ENCODE assay signal across 9 cellular contexts in genomic region chrX:40573763-40574162, GRCh38. TPM values are rescaled to one million over a fixed set of nuclear protein-coding genes. Genes with fewer than 3 reads are reported as not detected.
DNase-seq lines count a peak whose midpoint lies in the region; ATAC-seq, FAIRE-seq and TF ChIP-seq lines count a peak whose summit lies in the region.
"Had no signal": no experiment of that assay in that cellular context is flagged by ENCODE, and none has a peak within 500 bp of the region (broad histone marks: within the 10 kb centered on the region; RNA-seq: fewer than 3 reads in every experiment).

No MANE protein-coding gene starts in this region.

- POLR2A ChIA-PET in activated CD4-positive, alpha-beta T cell treated with anti-CD3 and anti-CD28 coated beads, Interleukin-2, amount 10 ng/mL, durations not matched to agents 7 days and 5 days (lab: Charles Lee), result no interaction called here

- CTCF ChIA-PET in activated CD4-positive, alpha-beta T cell treated with anti-CD3 and anti-CD28 coated beads, Interleukin-2, amount 10 ng/mL, durations not matched to agents 7 days and 5 days (lab: Charles Lee), result interaction anchor here (0.6 to 1.7 kb wide), 4 partner anchors 11 to 78 kb away, joined by 3 to 5 read pairs (median 4); no protein-coding TSS in a partner anchor

- FAIRE-seq in kidney (lab: Jason Lieb, UNC), result no peak

- H3K27ac Mint-ChIP-seq in activated CD4-positive, alpha-beta T cell treated with anti-CD3 and anti-CD28 coated beads, Interleukin-2, amount 10 ng/mL, durations not matched to agents 7 days and 5 days, result no peak overlapping the region

- peak; percentile 34; the same call in 1 of the 2 replicates for TF ChIP-seq RAD21 in Ishikawa (IDR thresholded peaks at IDR 0.05; ENCODE audit: low read depth)

- H3K9ac ChIP-seq in kidney (ENCODE audit: low read length in 2 of 2), result no peak overlapping the region

- no peaks in the 10 kb centered on the region for H3K36me3 ChIP-seq in kidney (ENCODE audit: control insufficient read depth in 1 of 2, insufficient read depth in 2 of 2, low read length in 2 of 2)

- TF ChIP-seq CTCF in kidney (IDR thresholded peaks at IDR 0.05; ENCODE audit: borderline replicate concordance, extremely low read depth, insufficient read depth), result peak; percentile 38

- no peaks in the 10 kb centered on the region for H3K9me3 ChIP-seq in kidney (ENCODE audit: control insufficient read depth in 1 of 2, low read length in 2 of 2)

- peaks cover 12% of the 10 kb centered on the region for H3K4me1 Mint-ChIP-seq in activated CD4-positive, alpha-beta T cell treated with anti-CD3 and anti-CD28 coated beads, Interleukin-2, amount 10 ng/mL, durations not matched to agents 7 days and 5 days

- H3K9me3 Mint-ChIP-seq in activated CD4-positive, alpha-beta T cell treated with anti-CD3 and anti-CD28 coated beads, Interleukin-2, amount 10 ng/mL, durations not matched to agents 7 days and 5 days, result no peaks in the 10 kb centered on the region

- no peak for ATAC-seq in HG03159 (IDR thresholded peaks at IDR 0.05; ENCODE audit: unreplicated experiment)
- ATAC-seq in GM18868 (IDR thresholded peaks at IDR 0.05; ENCODE audit: unreplicated experiment), result no peak

- no peak for TF ChIP-seq EP300 in Ishikawa (IDR thresholded peaks at IDR 0.05; ENCODE audit: borderline replicate concordance)

- DNase-seq in D341Med (ENCODE audit: low spot score), result peak; percentile 21
- peak; percentile 29 for DNase-seq in activated CD4-positive, alpha-beta T cell treated with anti-CD3 and anti-CD28 coated beads, Interleukin-2, amount 10 ng/mL, durations not matched to agents 7 days and 5 days
- DNase-seq in kidney, result no peak
- no peak for DNase-seq in epidermal melanocyte (ENCODE audit: insufficient read length, low spot score)
- no peak for DNase-seq in NCI-H1092 (lab: John Stamatoyannopoulos, UW)

- no peak overlapping the region for H3K4me3 ChIP-seq in kidney (ENCODE audit: low read length in 2 of 2)

- no peak overlapping the region for H3K4me3 Mint-ChIP-seq in activated CD4-positive, alpha-beta T cell treated with anti-CD3 and anti-CD28 coated beads, Interleukin-2, amount 10 ng/mL, durations not matched to agents 7 days and 5 days

- no peaks in the 10 kb centered on the region for H3K36me3 Mint-ChIP-seq in activated CD4-positive, alpha-beta T cell treated with anti-CD3 and anti-CD28 coated beads, Interleukin-2, amount 10 ng/mL, durations not matched to agents 7 days and 5 days (ENCODE audit: low read depth)

- H3K27me3 Mint-ChIP-seq in activated CD4-positive, alpha-beta T cell treated with anti-CD3 and anti-CD28 coated beads, Interleukin-2, amount 10 ng/mL, durations not matched to agents 7 days and 5 days, result no peaks in the 10 kb centered on the region

- no peaks in the 10 kb centered on the region for H3K4me1 ChIP-seq in kidney (ENCODE audit: control insufficient read depth in 1 of 2, insufficient read depth in 1 of 2, low read depth in 1 of 2, low read length in 2 of 2)

- no peak overlapping the region for H3K27ac ChIP-seq in kidney (ENCODE audit: low read depth in 2 of 2, low read length in 2 of 2)

- intact Hi-C loops in kidney (cut with DNase I), result no loop called here

TF ChIP-seq in Ishikawa, 13 proteins besides CTCF, POLR2A, EP300 and RAD21:
- TF ChIP-seq YY1 (IDR thresholded peaks at IDR 0.05; ENCODE audit: low read depth) (no peak), TEAD4 (IDR thresholded peaks at IDR 0.05) (no peak), MAX (IDR thresholded peaks at IDR 0.05) (no peak), FOXM1 (IDR thresholded peaks at IDR 0.05; ENCODE audit: borderline replicate concordance, low read depth) (no peak)

RNA-seq across cellular contexts. Expression of gene ATP6AP2, which starts 7.0 kb away (rescaled TPM):
- total RNA-seq in activated CD4-positive, alpha-beta T cell treated with anti-CD3 and anti-CD28 coated beads, Interleukin-2, amount 10 ng/mL, durations not matched to agents 7 days and 5 days, result 10 to 100 TPM; 72.3 to 76.5 TPM
- total RNA-seq in kidney, result 143 TPM
- polyA plus RNA-seq in kidney (ENCODE audit: insufficient read depth, low read depth, low replicate concordance), result 164 TPM

RNA-seq across cellular contexts. Expression of gene MPC1L, which starts 49.5 kb away (rescaled TPM):
- total RNA-seq in activated CD4-positive, alpha-beta T cell treated with anti-CD3 and anti-CD28 coated beads, Interleukin-2, amount 10 ng/mL, durations not matched to agents 7 days and 5 days, result not detected
- not detected for total RNA-seq in kidney
- not detected for polyA plus RNA-seq in kidney (ENCODE audit: insufficient read depth, low read depth, low replicate concordance)
- total RNA-seq: glomerular endothelial cell had no signal

Comparison
In these comparisons a context has a peak if more than half of its experiments do, and no peak if none do; other contexts are left out.
1. DNase-seq: peak in D341Med (single experiment) and activated CD4-positive, alpha-beta T cell treated with anti-CD3 and anti-CD28 coated beads, Interleukin-2, amount 10 ng/mL, durations not matched to agents 7 days and 5 days (single experiment); none in kidney (single experiment), epidermal melanocyte (single experiment) and NCI-H1092 (single experiment).